ENCODE assay signal across 25 cellular contexts in genomic region chr5:66080664-66081063, GRCh38.
"Had no signal": no experiment of that assay in that cellular context is flagged by ENCODE, and none has a peak within 500 bp of the region (broad histone marks: within the 10 kb centered on the region; RNA-seq: fewer than 3 reads in every experiment).

No MANE protein-coding gene starts in this region.

- H3K4me1 ChIP-seq: tibial nerve, vagina had no signal

- H3K27me3 ChIP-seq: brain microvascular endothelial cell, tibial nerve, vagina had no signal

- DNase-seq: activated CD4-positive, alpha-beta T cell treated with anti-CD3 and anti-CD28 coated beads, Interleukin-2, amount 10 ng/mL, durations not matched to agents 24 days and 14 days; activated CD4-positive, CD25-positive, alpha-beta regulatory T cell; activated CD8-positive, alpha-beta memory T cell treated with anti-CD3 and anti-CD28 coated beads, Interleukin-2, amount 50 U/mL, for 4 hours; activated CD8-positive, alpha-beta T cell treated with anti-CD3 and anti-CD28 coated beads, Interleukin-2, amount 10 ng/mL, durations not matched to agents 7 days and 5 days; activated gamma-delta T cell; activated naive CD8-positive, alpha-beta T cell treated with anti-CD3 and anti-CD28 coated beads for 36 hours; activated T-cell treated with anti-CD3 and anti-CD28 coated beads, Interleukin-2, amount 50 U/mL, for 48 hours; anterior cingulate cortex; brain microvascular endothelial cell; cerebellar nuclear complex; dermis blood vessel endothelial cell; effector memory CD8-positive, alpha-beta T cell; foreskin melanocyte; head of caudate nucleus; nucleus accumbens; posterior cingulate gyrus; retina; stimulated activated CD4-positive, alpha-beta T cell treated with anti-CD3 and anti-CD28 coated beads, Interleukin-4, amount 100 ng/mL, for 24 hours; stimulated activated naive CD4-positive, alpha-beta T cell; substantia nigra had no signal

- H3K27ac ChIP-seq: brain microvascular endothelial cell, epithelial cell of prostate, skin epidermis, tibial nerve, vagina had no signal

- H3K9me3 ChIP-seq: tibial nerve, vagina had no signal

- H3K4me3 ChIP-seq: skin epidermis, tibial nerve, vagina had no signal

- ATAC-seq: activated CD8-positive, alpha-beta T cell treated with anti-CD3 and anti-CD28 coated beads, Interleukin-2, amount 10 ng/mL, durations not matched to agents 7 days and 5 days; effector memory CD8-positive, alpha-beta T cell; natural killer cell treated with Interleukin-12 subunit alpha and Interleukin-12 subunit beta and Interleukin-15 and Interleukin-18, amount 100 ng/mL, for 72 hours had no signal
